27 cellular contexts compared by ENCODE assay signal in genomic region chr13:113965383-113965874, GRCh38. TPM values are rescaled to one million over a fixed set of nuclear protein-coding genes. Genes with fewer than 3 reads are reported as not detected.
"Had no signal": no experiment of that assay in that cellular context is flagged by ENCODE, and none has a peak within 500 bp of the region (broad histone marks: within the 10 kb centered on the region; RNA-seq: fewer than 3 reads in every experiment).

No MANE protein-coding gene starts in this region.

- H3K36me3 ChIP-seq: colonic mucosa, esophagus squamous epithelium, gastrocnemius medialis, heart right ventricle, left lung, lower lobe of right lung had no signal

- H3K27ac ChIP-seq: colonic mucosa, epithelial cell of prostate, esophagus squamous epithelium, gastrocnemius medialis, heart right ventricle, left lung, lower lobe of right lung had no signal

- H3K9me3 ChIP-seq: colonic mucosa, esophagus squamous epithelium, gastrocnemius medialis, lower lobe of right lung had no signal

- H3K27me3 ChIP-seq: colonic mucosa, esophagus squamous epithelium, gastrocnemius medialis, heart right ventricle, left lung had no signal

- H3K4me1 ChIP-seq: colonic mucosa, left lung, lower lobe of right lung had no signal

- FAIRE-seq: endometrium, islet of Langerhans, keratinocyte had no signal

- ATAC-seq: effector memory CD8-positive, alpha-beta T cell; esophagus mucosa; gastrocnemius medialis; heart right ventricle; left cardiac atrium; left lung; left ventricle myocardium superior; mucosa of descending colon had no signal

- DNase-seq: colonic mucosa; cortex of kidney; effector CD8-positive, alpha-beta T cell; effector memory CD8-positive, alpha-beta T cell; endodermal cell; erythroblast; esophagus squamous epithelium; foreskin fibroblast; foreskin melanocyte; gastrocnemius medialis; glutamatergic neuron; head of caudate nucleus; heart right ventricle; hippocampal formation; left lung; mesenchymal stem cell; naive B cell had no signal

- H3K4me3 ChIP-seq: colonic mucosa, esophagus squamous epithelium, gastrocnemius medialis, heart right ventricle, left lung, lower lobe of right lung, mucosa of descending colon had no signal

RNA-seq across cellular contexts. Expression of gene C13orf46, which starts 8.4 kb away (rescaled TPM):
- total RNA-seq: esophagus squamous epithelium, myocyte had no signal
- polyA plus RNA-seq: keratinocyte had no signal
